In genomic region chr3:194572131-194572789, GRCh38 we compare ENCODE assay signal across 11 cellular contexts.
DNase-seq lines count a peak whose midpoint lies in the region; ATAC-seq and TF ChIP-seq lines count a peak whose summit lies in the region.
"Had no signal": no experiment of that assay in that cellular context is flagged by ENCODE, and none has a peak within 500 bp of the region (broad histone marks: within the 10 kb centered on the region; RNA-seq: fewer than 3 reads in every experiment).

No MANE protein-coding gene starts in this region.

- peak overlapping the region; percentile 42; the same call in 1 of the 2 replicates for H3K27ac ChIP-seq in HEK293 (ENCODE audit: extremely low read depth, low read depth, low read length)
- H3K27ac ChIP-seq in right cardiac atrium (ENCODE audit: low read length), result peak overlapping the region; percentile 94
- peak overlapping the region; percentile 61 for H3K27ac ChIP-seq in skeletal muscle tissue (ENCODE audit: low read depth, low read length)
- H3K27ac ChIP-seq in MM.1S (ENCODE audit: low read length), result no peak overlapping the region

- peak; percentile 74 to 89 for ATAC-seq in right cardiac atrium
- ATAC-seq: GM12878 had no signal

- no peak overlapping the region for H3K4me3 ChIP-seq in HEK293 (ENCODE audit: low read depth, low read length)
- H3K4me3 ChIP-seq in right cardiac atrium (ENCODE audit: low read length), result no peak overlapping the region
- peak overlapping the region in 2 of 3 donors; percentile 35 for H3K4me3 ChIP-seq in skeletal muscle tissue (ENCODE audit: low read length in 3 of 3)
- H3K4me3 ChIP-seq in MM.1S (ENCODE audit: low read length), result no peak overlapping the region
- H3K4me3 ChIP-seq: GM12878 had no signal

- H3K9me3 ChIP-seq in HEK293 (ENCODE audit: control insufficient read depth, insufficient read depth, low read depth, low read length) (no peaks in the 10 kb centered on the region), right cardiac atrium (ENCODE audit: control insufficient read depth, low read length) (no peaks in the 10 kb centered on the region), skeletal muscle tissue (ENCODE audit: control insufficient read depth in 3 of 3, low read length in 3 of 3) (no peaks in the 10 kb centered on the region), MM.1S (replicated peaks; ENCODE audit: insufficient read depth, low read length) (no peaks in the 10 kb centered on the region)

- no peak overlapping the region for H3K4me2 ChIP-seq in MM.1S (ENCODE audit: low read depth, low read length)

- H3K4me1 ChIP-seq in HEK293 (ENCODE audit: control insufficient read depth, insufficient read depth, low read length), result no peaks in the 10 kb centered on the region
- H3K4me1 ChIP-seq in right cardiac atrium (ENCODE audit: control insufficient read depth, insufficient read depth, low read length), result peaks cover 18% of the 10 kb centered on the region
- H3K4me1 ChIP-seq in skeletal muscle tissue (ENCODE audit: control insufficient read depth in 3 of 3, insufficient read depth in 3 of 3, low read length in 3 of 3), result peaks cover 9 to 30% (median 23%) of the 10 kb centered on the region in 3 donors
- H3K4me1 ChIP-seq in MM.1S (ENCODE audit: low read length), result no peaks in the 10 kb centered on the region

- DNase-seq in astrocyte of the hippocampus (ENCODE audit: low read depth, low spot score) (peak; percentile 90), right cardiac atrium (peak; percentile 86 to 89 (median 87)), medulla oblongata (ENCODE audit: extremely low spot score) (no peak), GF-D8 (lab: John Stamatoyannopoulos, UW) (no peak), MM.1S (no peak)
- DNase-seq in activated naive CD4-positive, alpha-beta T cell treated with Interleukin-2 at 50 U/mL for 16 hours, result no peak
- DNase-seq: amygdala; stimulated activated CD4-positive, alpha-beta T cell treated with anti-CD3 and anti-CD28 coated beads, Interleukin-12 subunit alpha, Interleukin-12 subunit beta, amount 100 ng/mL, for 4 hours had no signal

- no peaks in the 10 kb centered on the region for H4K20me1 ChIP-seq in MM.1S (ENCODE audit: insufficient read depth, low read length)

- no peaks in the 10 kb centered on the region for H3K9me2 ChIP-seq in MM.1S (replicated peaks; ENCODE audit: insufficient read depth, low read length)

- no peak overlapping the region for H2AFZ ChIP-seq in MM.1S (ENCODE audit: low read length)

- no peak for TF ChIP-seq CTCF in HEK293 (tag by site-specific recombination; IDR thresholded peaks at IDR 0.05)
- no peak for TF ChIP-seq CTCF in MM.1S (IDR thresholded peaks at IDR 0.05; ENCODE audit: low read length)

- WGBS in right cardiac atrium, result 10% methylated on average over 18 of the region's 18 CpGs

- no peaks in the 10 kb centered on the region for H3K36me3 ChIP-seq in HEK293 (ENCODE audit: control insufficient read depth in 2 of 2, insufficient read depth in 1 of 2, low read length in 2 of 2)
- H3K36me3 ChIP-seq in skeletal muscle tissue (ENCODE audit: control insufficient read depth in 3 of 3, insufficient read depth in 3 of 3, low read length in 3 of 3), result no peaks in the 10 kb centered on the region
- no peaks in the 10 kb centered on the region for H3K36me3 ChIP-seq in MM.1S (replicated peaks; ENCODE audit: insufficient read depth, low read length)

- intact Hi-C loops in right cardiac atrium (cut with DNase I), result loop anchor here in 2 of 4 donors (5.0 kb wide), 2 partner anchors 85 to 100 kb away; partner anchors contain the start of gene ATP13A3 (in 1 of the 2)

- H3K27me3 ChIP-seq in right cardiac atrium (ENCODE audit: control insufficient read depth, insufficient read depth) (no peaks in the 10 kb centered on the region), skeletal muscle tissue (ENCODE audit: control insufficient read depth in 3 of 3, insufficient read depth in 3 of 3, low read length in 3 of 3) (peaks cover 9 to 20% (median 10%) of the 10 kb centered on the region in 3 donors), MM.1S (replicated peaks; ENCODE audit: insufficient read depth, low read length) (peaks cover 16% of the 10 kb centered on the region; the same call in 1 of the 2 replicates)

- H3F3A ChIP-seq in MM.1S (ENCODE audit: insufficient read depth, low read length), result no peaks in the 10 kb centered on the region

- CTCF ChIA-PET in HEK293 (lab: Yijun Ruan, JAX), result interaction anchor here (0.5 to 5.4 kb wide), 4 partner anchors 9 to 100 kb away, joined by 3 to 49 read pairs (median 6); no protein-coding TSS in a partner anchor

- H3K9ac ChIP-seq in skeletal muscle tissue (ENCODE audit: low read depth in 1 of 3, low read length in 3 of 3), result peak overlapping the region; percentile 28 to 57 (median 40)
- no peak overlapping the region for H3K9ac ChIP-seq in MM.1S (ENCODE audit: low read length)

- H3K79me2 ChIP-seq in MM.1S (ENCODE audit: low read length), result no peaks in the 10 kb centered on the region

- POLR2A ChIA-PET in HEK293 (lab: Yijun Ruan, JAX), result interaction anchor here (0.6 to 1.8 kb wide), 2 partner anchors 11 to 101 kb away, joined by 5 to 6 read pairs; no protein-coding TSS in a partner anchor

TF ChIP-seq in HEK293, 187 proteins besides CTCF, POLR2A, EP300 and RAD21 (continues in another document):
- no peak for TF ChIP-seq YY1 (tag by site-specific recombination; IDR thresholded peaks at IDR 0.05)
- peak; percentile 88; the same call in 1 of the 2 replicates for TF ChIP-seq ZSCAN23 (tag by site-specific recombination; IDR thresholded peaks at IDR 0.05)
- no peak for TF ChIP-seq ZNF175 (tag by site-specific recombination; IDR thresholded peaks at IDR 0.05)
- peak; percentile 97 for TF ChIP-seq ZBTB21 (tag by site-specific recombination; IDR thresholded peaks at IDR 0.05)
- TF ChIP-seq, protein P1, sequence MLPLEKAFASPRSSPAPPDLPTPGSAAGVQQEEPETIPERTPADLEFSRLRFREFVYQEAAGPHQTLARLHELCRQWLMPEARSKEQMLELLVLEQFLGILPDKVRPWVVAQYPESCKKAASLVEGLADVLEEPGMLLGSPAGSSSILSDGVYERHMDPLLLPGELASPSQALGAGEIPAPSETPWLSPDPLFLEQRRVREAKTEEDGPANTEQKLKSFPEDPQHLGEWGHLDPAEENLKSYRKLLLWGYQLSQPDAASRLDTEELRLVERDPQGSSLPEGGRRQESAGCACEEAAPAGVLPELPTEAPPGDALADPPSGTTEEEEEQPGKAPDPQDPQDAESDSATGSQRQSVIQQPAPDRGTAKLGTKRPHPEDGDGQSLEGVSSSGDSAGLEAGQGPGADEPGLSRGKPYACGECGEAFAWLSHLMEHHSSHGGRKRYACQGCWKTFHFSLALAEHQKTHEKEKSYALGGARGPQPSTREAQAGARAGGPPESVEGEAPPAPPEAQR (tag by site-specific recombination; IDR thresholded peaks at IDR 0.05), result no peak
- no peak for TF ChIP-seq ZNF704 (tag by site-specific recombination; IDR thresholded peaks at IDR 0.05)
- TF ChIP-seq ZNF121 (tag by site-specific recombination; IDR thresholded peaks at IDR 0.05), result no peak
- TF ChIP-seq ZEB2 (tag by site-specific recombination; IDR thresholded peaks at IDR 0.05), result peak; percentile 96
- no peak for TF ChIP-seq SCRT1 (tag by site-specific recombination; IDR thresholded peaks at IDR 0.05; ENCODE audit: borderline replicate concordance)
- TF ChIP-seq ZNF132 (tag by site-specific recombination; IDR thresholded peaks at IDR 0.05; ENCODE audit: borderline replicate concordance), result no peak
- no peak for TF ChIP-seq ZNF555 (tag by site-specific recombination; conservative IDR thresholded peaks at IDR 0.05)
- no peak for TF ChIP-seq ZNF548 (tag by site-specific recombination; IDR thresholded peaks at IDR 0.05)
- no peak for TF ChIP-seq ZNF202 (tag by site-specific recombination; IDR thresholded peaks at IDR 0.05; ENCODE audit: borderline replicate concordance)
- TF ChIP-seq ZNF560 (tag by site-specific recombination; IDR thresholded peaks at IDR 0.05; ENCODE audit: borderline replicate concordance), result no peak
- no peak for TF ChIP-seq ZNF514 (tag by site-specific recombination; IDR thresholded peaks at IDR 0.05)
- peak; percentile 79 for TF ChIP-seq TSHZ1 (tag by site-specific recombination; IDR thresholded peaks at IDR 0.05; ENCODE audit: borderline replicate concordance)
- peak; percentile 36 for TF ChIP-seq SETDB1 (IDR thresholded peaks at IDR 0.05; ENCODE audit: insufficient read length, low read length)

Comparison
In these comparisons a context has a peak if more than half of its experiments do, and no peak if none do; other contexts are left out.
1. H3K4me3 ChIP-seq: peak in skeletal muscle tissue (2 of 3); none in HEK293 (single experiment), right cardiac atrium (single experiment) and MM.1S (single experiment).
2. DNase-seq: peak in astrocyte of the hippocampus (single experiment) and right cardiac atrium (3 of 3); none in activated naive CD4-positive, alpha-beta T cell treated with Interleukin-2 at 50 U/mL for 16 hours (single experiment), medulla oblongata (single experiment), GF-D8 (single experiment) and MM.1S (single experiment).